Comparison of ENCODE assay signal across 9 cellular contexts in the genomic region with DNA sequence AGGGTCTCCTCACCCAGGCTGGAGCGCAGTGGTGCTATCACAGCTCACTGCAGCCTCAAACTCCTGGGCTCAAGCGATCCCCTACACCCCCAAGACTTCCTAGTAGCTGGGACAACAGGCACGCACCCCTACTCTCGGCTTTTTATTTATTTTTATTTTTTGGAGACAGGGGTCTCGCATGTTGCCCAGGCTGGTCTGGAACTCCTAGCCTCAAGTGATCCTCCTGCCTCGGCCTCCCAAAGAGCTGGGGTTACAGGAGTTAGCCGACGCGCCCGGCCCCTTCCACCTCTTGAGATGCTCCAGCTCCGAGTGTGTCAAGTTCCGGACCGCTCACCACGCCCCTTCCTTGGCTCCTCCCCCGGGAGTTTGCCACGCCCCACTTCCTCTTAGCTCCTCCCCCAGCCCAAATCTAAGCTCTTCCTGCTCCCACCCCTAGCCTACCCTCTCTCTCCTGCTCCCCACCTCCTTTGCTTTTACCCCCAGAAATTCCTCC. TPM values are rescaled to one million over a fixed set of nuclear protein-coding genes. Genes with fewer than 3 reads are reported as not detected.
A peak's percentile ranks its signal among the peaks of the same experiment; 100 is the strongest.
DNase-seq lines count a peak whose midpoint lies in the region; ATAC-seq and TF ChIP-seq lines count a peak whose summit lies in the region.
"Had no signal": no experiment of that assay in that cellular context is flagged by ENCODE, and none has a peak within 500 bp of the region (broad histone marks: within the 10 kb centered on the region; RNA-seq: fewer than 3 reads in every experiment).

No MANE protein-coding gene starts in this region.

- ATAC-seq in HG02588 (IDR thresholded peaks at IDR 0.05; ENCODE audit: unreplicated experiment) = no peak

- H3K27me3 ChIP-seq in effector memory CD4-positive, alpha-beta T cell (replicated peaks; ENCODE audit: control insufficient read depth, insufficient read depth, low read length, poor library complexity, severe bottlenecking) = peaks cover 89% of the 10 kb centered on the region
- H3K27me3 ChIP-seq in sigmoid colon = peaks cover 60 to 100% (median 94%) of the 10 kb centered on the region in 3 donors
- H3K27me3 ChIP-seq in tibial artery = peaks cover 11 to 97% of the 10 kb centered on the region in 2 donors

- H3K4me1 ChIP-seq in effector memory CD4-positive, alpha-beta T cell (ENCODE audit: control insufficient read depth, insufficient read depth, low read length, poor library complexity, severe bottlenecking) = peaks cover 49% of the 10 kb centered on the region
- H3K4me1 ChIP-seq in sigmoid colon = peaks cover 0 to 36% (median 25%) of the 10 kb centered on the region in 4 donors
- peaks cover 4 to 46% (median 33%) of the 10 kb centered on the region in 4 donors for H3K4me1 ChIP-seq in tibial artery

- 6 to 10% methylated on average over 16 of the region's 16 CpGs for WGBS in sigmoid colon, 2 donors

- intact Hi-C loops in sigmoid colon (cut with DNase I) (no loop called here), tibial artery (cut with DNase I; ENCODE audit: low total_unique reads) (no loop called here)

- H3K4me3 ChIP-seq in GM12865 (ENCODE audit: low read depth, low read length) (no peak overlapping the region), sigmoid colon (peak overlapping the region in 1 of 4 donors; percentile 16), tibial artery (peak overlapping the region in 1 of 2 donors; percentile 29)
- H3K4me3 ChIP-seq in effector memory CD4-positive, alpha-beta T cell (ENCODE audit: insufficient read depth, low read depth, low read length, poor library complexity, severe bottlenecking) = no peak overlapping the region

- no peak overlapping the region for H3K27ac ChIP-seq in effector memory CD4-positive, alpha-beta T cell (ENCODE audit: insufficient read depth, low read length, poor library complexity, severe bottlenecking)
- H3K27ac ChIP-seq in sigmoid colon (no peak overlapping the region), tibial artery (no peak overlapping the region)

- TF ChIP-seq EP300 in sigmoid colon (IDR thresholded peaks at IDR 0.05) = no peak

- in situ Hi-C loops in KBM-7 (cut with MboI; ENCODE audit: low pct_unique_long_range_greater_than_20kb, low sequenced_read_pairs) = no loop called here

- H3K36me3 ChIP-seq in effector memory CD4-positive, alpha-beta T cell (ENCODE audit: control insufficient read depth, insufficient read depth, low read length) = no peaks in the 10 kb centered on the region
- H3K36me3 ChIP-seq in sigmoid colon (no peaks in the 10 kb centered on the region), tibial artery (no peaks in the 10 kb centered on the region)

- TF ChIP-seq CTCF in GM12865 (IDR thresholded peaks at IDR 0.05; ENCODE audit: insufficient read depth, low read depth, low read length, missing control alignments) (no peak), sigmoid colon (IDR thresholded peaks at IDR 0.05) (no peak), tibial artery (IDR thresholded peaks at IDR 0.05) (no peak)

- no peak for TF ChIP-seq POLR2A in sigmoid colon (IDR thresholded peaks at IDR 0.05)

- DNase-seq in GM12865 (ENCODE audit: low read depth) = peak; percentile 73
- DNase-seq in KBM-7 = peak; percentile 81
- DNase-seq in activated CD4-positive, alpha-beta T cell treated with anti-CD3 and anti-CD28 coated beads for 24 hours (ENCODE audit: low read depth in 2 of 2) = peak; percentile 51 to 61
- DNase-seq in effector memory CD4-positive, alpha-beta T cell = peak; percentile 42 to 47 (median 43)
- DNase-seq in stimulated activated CD4-positive, alpha-beta T cell treated with anti-CD3 and anti-CD28 coated beads, Interleukin-12 subunit alpha, Interleukin-12 subunit beta, amount 100 ng/mL, for 48 hours (ENCODE audit: low read depth in 2 of 3, low spot score in 1 of 3) = peak in 2 of 3 donors; percentile 56 to 83
- DNase-seq in sigmoid colon = no peak
- DNase-seq in tibial artery = no peak

- H3K9me3 ChIP-seq in effector memory CD4-positive, alpha-beta T cell (ENCODE audit: control insufficient read depth, low read length) = no peaks in the 10 kb centered on the region
- H3K9me3 ChIP-seq in sigmoid colon (no peaks in the 10 kb centered on the region), tibial artery (no peaks in the 10 kb centered on the region)

RNA-seq across cellular contexts. Expression of a gene that starts 6.3 kb away (rescaled TPM):
- not detected for total RNA-seq in sigmoid colon
- under 1 TPM in 1 of 3 donors, not detected in 2; 0.23 TPM for polyA plus RNA-seq in sigmoid colon
- total RNA-seq: RPMI7951 had no signal

RNA-seq across cellular contexts. Expression of a gene that starts 8.4 kb away (rescaled TPM):
- under 1 TPM in 2 of 4 donors, not detected in 2; 0.55 to 0.68 TPM for total RNA-seq in sigmoid colon
- polyA plus RNA-seq in sigmoid colon = under 1 TPM in 1 of 3 donors, not detected in 2; 0.54 TPM

RNA-seq across cellular contexts. Expression of a gene that starts 19.5 kb away (rescaled TPM):
- total RNA-seq in sigmoid colon = 10 to 100 TPM; 15.8 to 31.4 (median 26.9) TPM
- 100 to 1,000 TPM; 100 to 135 (median 132) TPM for polyA plus RNA-seq in sigmoid colon

RNA-seq across cellular contexts. Expression of a gene that starts 27.0 kb away (rescaled TPM):
- not detected for total RNA-seq in sigmoid colon
- polyA plus RNA-seq in sigmoid colon = 10 to 100 TPM in 1 of 3 donors, 1 to 10 TPM in 2; 3.6 to 27.2 (median 3.7) TPM
- total RNA-seq: RPMI7951 had no signal

RNA-seq across cellular contexts. Expression of a gene that starts 43.6 kb away (rescaled TPM):
- 10 to 100 TPM; 23.9 to 36.6 (median 26.4) TPM for total RNA-seq in sigmoid colon
- polyA plus RNA-seq in sigmoid colon = 10 to 100 TPM; 18.0 to 57.3 (median 24.3) TPM

Comparison
In these comparisons a context has a peak if more than half of its experiments do, and no peak if none do; other contexts are left out.
1. DNase-seq: peak in GM12865 (single experiment), KBM-7 (single experiment), activated CD4-positive, alpha-beta T cell treated with anti-CD3 and anti-CD28 coated beads for 24 hours (2 of 2), effector memory CD4-positive, alpha-beta T cell (3 of 3) and stimulated activated CD4-positive, alpha-beta T cell treated with anti-CD3 and anti-CD28 coated beads, Interleukin-12 subunit alpha, Interleukin-12 subunit beta, amount 100 ng/mL, for 48 hours (2 of 3); none in sigmoid colon (single experiment) and tibial artery (0 of 2).